In genomic region chr21:15682977-15683376, GRCh38 we compare ENCODE assay signal across 9 cellular contexts. TPM values are rescaled to one million over a fixed set of nuclear protein-coding genes. Genes with fewer than 3 reads are reported as not detected.
DNase-seq lines count a peak whose midpoint lies in the region; ATAC-seq and TF ChIP-seq lines count a peak whose summit lies in the region.
"Had no signal": no experiment of that assay in that cellular context is flagged by ENCODE, and none has a peak within 500 bp of the region (broad histone marks: within the 10 kb centered on the region; RNA-seq: fewer than 3 reads in every experiment).

No MANE protein-coding gene starts in this region.

- H3F3A ChIP-seq in MM.1S (ENCODE audit: insufficient read depth, low read length) = no peaks in the 10 kb centered on the region

- H3K4me2 ChIP-seq in MM.1S (ENCODE audit: low read depth, low read length) = no peak overlapping the region

- no peaks in the 10 kb centered on the region for H4K20me1 ChIP-seq in MM.1S (ENCODE audit: insufficient read depth, low read length)

- H3K27ac ChIP-seq in MM.1S (ENCODE audit: low read length) (no peak overlapping the region), aorta (ENCODE audit: low read depth in 1 of 2, low read length in 2 of 2) (no peak overlapping the region)

- peak; percentile 21 for DNase-seq in A172 (ENCODE audit: low spot score)
- DNase-seq in HCEC 1CT = peak; percentile 73
- DNase-seq in SIG-M5 treated with dmso at 0.1 percent for 504 hours (lab: John Stamatoyannopoulos, UW; ENCODE audit: unreplicated experiment) = peak; percentile 59
- DNase-seq in fibroblast of the conjunctiva (ENCODE audit: low read depth) = peak; percentile 5
- DNase-seq in MM.1S = no peak
- no peak for DNase-seq in MG63
- no peak for DNase-seq in aorta
- DNase-seq: posterior cingulate gyrus had no signal

- H3K4me3 ChIP-seq in MM.1S (ENCODE audit: low read length) (no peak overlapping the region), MG63 (no peak overlapping the region), aorta (ENCODE audit: low read length in 2 of 2) (no peak overlapping the region)

- H3K36me3 ChIP-seq in MM.1S (replicated peaks; ENCODE audit: insufficient read depth, low read length) (no peaks in the 10 kb centered on the region), MG63 (no peaks in the 10 kb centered on the region), aorta (ENCODE audit: control insufficient read depth in 1 of 2, insufficient read depth in 2 of 2, low read length in 1 of 2) (no peaks in the 10 kb centered on the region)

- WGBS in aorta, 2 donors = 47 to 49% methylated on average over 2 of the region's 2 CpGs

- H3K9me3 ChIP-seq in MM.1S (replicated peaks; ENCODE audit: insufficient read depth, low read length) (no peaks in the 10 kb centered on the region), MG63 (peaks cover 14% of the 10 kb centered on the region), aorta (ENCODE audit: control insufficient read depth, low read length) (no peaks in the 10 kb centered on the region)

- ATAC-seq in GM18858 (IDR thresholded peaks at IDR 0.05; ENCODE audit: unreplicated experiment) (no peak), aorta (ENCODE audit: low FRiP score) (no peak)

- intact Hi-C loops in aorta (cut with DNase I) = no loop called here

- no peak overlapping the region for H2AFZ ChIP-seq in MM.1S (ENCODE audit: low read length)

- no peak for TF ChIP-seq CTCF in MM.1S (IDR thresholded peaks at IDR 0.05; ENCODE audit: low read length)

- no peaks in the 10 kb centered on the region for H3K9me2 ChIP-seq in MM.1S (replicated peaks; ENCODE audit: insufficient read depth, low read length)

- no peaks in the 10 kb centered on the region for H3K79me2 ChIP-seq in MM.1S (ENCODE audit: low read length)

- no peaks in the 10 kb centered on the region for H3K4me1 ChIP-seq in MM.1S (ENCODE audit: low read length)
- H3K4me1 ChIP-seq in aorta (ENCODE audit: control insufficient read depth in 1 of 2, insufficient read depth in 2 of 2, low read length in 2 of 2) = no peaks in the 10 kb centered on the region

- H3K27me3 ChIP-seq in MM.1S (replicated peaks; ENCODE audit: insufficient read depth, low read length) (peaks cover 13% of the 10 kb centered on the region; the same call in 1 of the 2 replicates), MG63 (no peaks in the 10 kb centered on the region), aorta (ENCODE audit: control insufficient read depth in 1 of 2, insufficient read depth in 2 of 2, low read length in 1 of 2) (no peaks in the 10 kb centered on the region)

- no peak overlapping the region for H3K9ac ChIP-seq in MM.1S (ENCODE audit: low read length)

RNA-seq across cellular contexts. Expression of gene USP25, which starts 46.8 kb away (rescaled TPM):
- total RNA-seq in A172 (2014; rRNA removed; shearing (Covaris generic)) = 26.7 and 34.1 TPM in 2 replicates
- total RNA-seq in MG63 (2014; rRNA removed; shearing (Covaris generic); ENCODE audit: low replicate concordance) = 16.4 and 25.1 TPM in 2 replicates
- total RNA-seq in aorta = 10 to 100 TPM; 39.4 to 54.2 TPM
- polyA plus RNA-seq in aorta = 10 to 100 TPM in 1 of 2 donors, 1 to 10 TPM in 1; 9.3 to 11.5 TPM

Comparison
In these comparisons a context has a peak if more than half of its experiments do, and no peak if none do; other contexts are left out.
1. DNase-seq: peak in A172 (single experiment), HCEC 1CT (single experiment), SIG-M5 treated with dmso at 0.1 percent for 504 hours (single experiment) and fibroblast of the conjunctiva (single experiment); none in MM.1S (single experiment), MG63 (single experiment) and aorta (0 of 2).